Comparison of ENCODE assay signal across 9 cellular contexts in genomic region chr21:38768385-38769071, GRCh38. TPM values are rescaled to one million over a fixed set of nuclear protein-coding genes. Genes with fewer than 3 reads are reported as not detected.
DNase-seq lines count a peak whose midpoint lies in the region; ATAC-seq, FAIRE-seq and TF ChIP-seq lines count a peak whose summit lies in the region.
"Had no signal": no experiment of that assay in that cellular context is flagged by ENCODE, and none has a peak within 500 bp of the region (broad histone marks: within the 10 kb centered on the region; RNA-seq: fewer than 3 reads in every experiment).

No MANE protein-coding gene starts in this region.

- in situ Hi-C loops in astrocyte of the spinal cord (cut with HindIII; ENCODE audit: low sequenced_read_pairs): no loop called here

- DNase-seq in CD1c-positive myeloid dendritic cell (ENCODE audit: extremely low spot score) (peak; percentile 24), SJCRH30 (no peak), astrocyte of the spinal cord (ENCODE audit: low read depth, low spot score) (peak; percentile 93), small intestine (no peak), left colon (no peak), retina (no peak), foreskin melanocyte (no peak)

- no peak for TF ChIP-seq CTCF in astrocyte of the spinal cord (IDR thresholded peaks at IDR 0.05; ENCODE audit: low read depth, low read length)

- ATAC-seq in left colon (no peak), GM19023 (IDR thresholded peaks at IDR 0.05; ENCODE audit: unreplicated experiment) (no peak)

- WGBS in small intestine, 3 donors: 44 to 72% (median 60%) methylated on average over 14 of the region's 14 CpGs

- H3K9me3 ChIP-seq in SJCRH30 (replicated peaks) (peaks cover 4% of the 10 kb centered on the region; the same call in 1 of the 2 replicates), small intestine (ENCODE audit: control insufficient read depth, low read depth) (no peaks in the 10 kb centered on the region)

- no peaks in the 10 kb centered on the region for H3K27me3 ChIP-seq in SJCRH30
- H3K27me3 ChIP-seq in small intestine (ENCODE audit: control insufficient read depth in 2 of 2, insufficient read depth in 2 of 2, low read length in 2 of 2): no peaks in the 10 kb centered on the region

- H3K36me3 ChIP-seq in SJCRH30 (no peaks in the 10 kb centered on the region), small intestine (ENCODE audit: control insufficient read depth in 2 of 2, insufficient read depth in 2 of 2, low read length in 2 of 2) (no peaks in the 10 kb centered on the region)

- intact Hi-C loops in left colon (cut with DNase I, micrococcal nuclease): no loop called here

- H3K4me1 ChIP-seq in SJCRH30 (peaks cover 42% of the 10 kb centered on the region), small intestine (ENCODE audit: control insufficient read depth in 2 of 2, insufficient read depth in 1 of 2, low read depth in 1 of 2, low read length in 1 of 2) (peaks cover 0 to 12% of the 10 kb centered on the region in 2 donors)

- FAIRE-seq in small intestine (lab: Jason Lieb, UNC): no peak
- FAIRE-seq: GM18507 had no signal

- H3K4me3 ChIP-seq in SJCRH30 (no peak overlapping the region), astrocyte of the spinal cord (ENCODE audit: low read depth, low read length) (no peak overlapping the region), small intestine (ENCODE audit: low read depth in 1 of 2, low read length in 2 of 2) (no peak overlapping the region)

- H3K27ac ChIP-seq in SJCRH30 (peak overlapping the region; percentile 49; the same call in 1 of the 2 replicates), small intestine (ENCODE audit: low read depth in 1 of 2, low read length in 1 of 2) (peak overlapping the region; percentile 62 to 90)

RNA-seq across cellular contexts. Expression of gene ETS2, which starts 37.2 kb away (rescaled TPM):
- 10.6 and 11.8 TPM in 2 replicates for total RNA-seq in SJCRH30 (2014; rRNA removed; shearing (Covaris generic))
- 100 to 1,000 TPM; 129 to 137 (median 133) TPM for polyA plus RNA-seq in small intestine
- 100 to 1,000 TPM; 158 to 274 TPM for total RNA-seq in left colon

Comparison
In these comparisons a context has a peak if more than half of its experiments do, and no peak if none do; other contexts are left out.
1. DNase-seq: peak in CD1c-positive myeloid dendritic cell (single experiment) and astrocyte of the spinal cord (single experiment); none in SJCRH30 (0 of 2), small intestine (single experiment), left colon (0 of 2), retina (single experiment) and foreskin melanocyte (single experiment).
2. RNA of gene ETS2, which starts 37.2 kb away (total RNA-seq): 158 to 274 TPM in left colon; 10.6 to 11.8 TPM in SJCRH30; every median in the first group is over 10 times any median in the second.